8 cellular contexts compared by ENCODE assay signal in genomic region chr4:145216532-145216931, GRCh38. TPM values are rescaled to one million over a fixed set of nuclear protein-coding genes. Genes with fewer than 3 reads are reported as not detected.
DNase-seq lines count a peak whose midpoint lies in the region; ATAC-seq, FAIRE-seq and TF ChIP-seq lines count a peak whose summit lies in the region.

No MANE protein-coding gene starts in this region.

- H3K27me3 ChIP-seq in K562 (ENCODE audit: control insufficient read depth in 2 of 2, insufficient read depth in 2 of 2, low read length in 2 of 2) = peaks cover 0 to 4% of the 10 kb centered on the region in 2 experiments; a peak in 2 of 5 replicates

- H3K4me3 Mint-ChIP-seq in HFFc6 = no peak overlapping the region

- CTCF ChIA-PET in K562 (lab: Yijun Ruan, JAX; ENCODE audit: low intra/inter-chr PET ratio) = interaction anchor here (1.6 kb wide), 1 partner anchor 341 kb away, joined by 8 read pairs; no protein-coding TSS in a partner anchor

- no peaks in the 10 kb centered on the region for H3K9me3 Mint-ChIP-seq in HFFc6

- ATAC-seq in K562 = no peak

- no peak for TF ChIP-seq POLR2A in K562 (conservative IDR thresholded peaks at IDR 0.05)

- peak; percentile 27 to 53; a peak in 3 of 4 replicates for TF ChIP-seq RAD21 in K562 (CRISPR knock-in tag; conservative IDR thresholded peaks at IDR 0.05 in 1 of 2, IDR thresholded peaks at IDR 0.05 in 1 of 2)

- H3K9me3 ChIP-seq in K562 (replicated peaks; ENCODE audit: control insufficient read depth, insufficient read depth, low read depth, low read length) = no peaks in the 10 kb centered on the region

- TF ChIP-seq CTCF in HFFc6 (IDR thresholded peaks at IDR 0.05) = peak; percentile 75
- peak; percentile 35 to 67 (median 48); a peak in 3 of 6 replicates for TF ChIP-seq CTCF in K562 (IDR thresholded peaks at IDR 0.05 in 2 of 3, conservative IDR thresholded peaks at IDR 0.05 in 1 of 3; ENCODE audit: insufficient read depth in 2 of 3, low read depth in 1 of 3, low read length in 3 of 3)

- H2AFZ ChIP-seq in K562 (ENCODE audit: low read depth, low read length) = no peak overlapping the region

- in situ Hi-C loops in K562 (cut with MboI) = no loop called here

- peaks cover 6% of the 10 kb centered on the region; the same call in 1 of the 2 replicates for H3K4me1 Mint-ChIP-seq in HFFc6 (ENCODE audit: low read depth)

- no peak overlapping the region for H3K27ac ChIP-seq in K562 (ENCODE audit: extremely low read depth, low read depth, low read length)

- intact Hi-C loops in K562 (cut with micrococcal nuclease) = no loop called here

- no peaks in the 10 kb centered on the region for H3K9me1 ChIP-seq in K562 (ENCODE audit: control insufficient read depth, insufficient read depth, low read length)

- no peaks in the 10 kb centered on the region for H4K20me1 ChIP-seq in K562 (replicated peaks; ENCODE audit: control insufficient read depth, insufficient read depth, low read length)

- no peaks in the 10 kb centered on the region for H3K36me3 Mint-ChIP-seq in HFFc6 (ENCODE audit: low read depth)

- no peak overlapping the region for H3K9ac ChIP-seq in K562 (ENCODE audit: insufficient read depth in 1 of 2, low read depth in 2 of 2, low read length in 2 of 2)

- TF ChIP-seq EP300 in K562 (IDR thresholded peaks at IDR 0.05; ENCODE audit: low read length) = no peak

- no peak overlapping the region for H3K4me3 ChIP-seq in K562

- no peak overlapping the region for H3K27ac Mint-ChIP-seq in HFFc6

- H3K27me3 Mint-ChIP-seq in HFFc6 (ENCODE audit: insufficient read depth) = peaks cover 16% of the 10 kb centered on the region

- no peaks in the 10 kb centered on the region for H3K4me1 ChIP-seq in K562 (replicated peaks in 1 of 2; ENCODE audit: control insufficient read depth in 2 of 2, insufficient read depth in 2 of 2, low read length in 2 of 2)

- H3K4me2 ChIP-seq in K562 (ENCODE audit: insufficient read depth, low read length) = no peak overlapping the region

- no TSS peak for BruUV-seq in K562 (replicated peaks; lab: Mats Ljungman, UMichigan)

- no peak for FAIRE-seq in K562 (lab: Jason Lieb, UNC)

- H3K36me3 ChIP-seq in K562 (ENCODE audit: control insufficient read depth, insufficient read depth, low read length) = no peaks in the 10 kb centered on the region

- DNase-seq in DMS 273 (lab: John Stamatoyannopoulos, UW; ENCODE audit: unreplicated experiment) (peak; percentile 31), HFFc6 (peak; percentile 18), K562 (ENCODE audit: extremely low read depth in 1 of 4, low spot score in 3 of 4) (no peak), lung microvascular endothelial cell (ENCODE audit: low read depth in 2 of 2) (peak; percentile 61 to 78), SHP77 treated with DMSO at 0.1 percent for 48 hours (lab: John Stamatoyannopoulos, UW) (no peak), NCI-H1436 treated with DMSO at 0.1 percent for 48 hours (lab: John Stamatoyannopoulos, UW) (no peak), NCI-H2227 (lab: John Stamatoyannopoulos, UW; ENCODE audit: unreplicated experiment) (no peak)
- no peak for DNase-seq in activated effector memory CD4-positive, alpha-beta T cell treated with Interleukin-2 at 50 U/mL for 16 hours

- POLR2A ChIA-PET in K562 (lab: Yijun Ruan, JAX) = interaction anchor here (1.2 kb wide), 1 partner anchor 18 kb away, joined by 3 read pairs; no protein-coding TSS in a partner anchor

- no peaks in the 10 kb centered on the region for H3K79me2 ChIP-seq in K562 (ENCODE audit: control insufficient read depth, insufficient read depth, low read length)

TF ChIP-seq in K562, 482 proteins besides CTCF, POLR2A, EP300 and RAD21:
- TF ChIP-seq SMC3 (conservative IDR thresholded peaks at IDR 0.05; ENCODE audit: insufficient read depth, low read depth, low read length) = 0 out of 2 replicates have a peak, but pooled peaks have one; percentile 21
- no peak for TF ChIP-seq TOE1 (IDR thresholded peaks at IDR 0.05; ENCODE audit: borderline replicate concordance)
- TF ChIP-seq TOE1 (CRISPR knock-in tag; IDR thresholded peaks at IDR 0.05; ENCODE audit: borderline replicate concordance, low read depth) = no peak
- TF ChIP-seq MEIS2 (IDR thresholded peaks at IDR 0.05; ENCODE audit: partially characterized antibody) = peak; percentile 23
- no peak for TF ChIP-seq FUS (optimal IDR thresholded peaks at IDR 0.05; ENCODE audit: low read depth, low read length)
- TF ChIP-seq TRIM24 (IDR thresholded peaks at IDR 0.05) = no peak
- TF ChIP-seq NR4A1 (CRISPR knock-in tag; IDR thresholded peaks at IDR 0.05) = no peak
- no peak for TF ChIP-seq NR4A1 (tag; IDR thresholded peaks at IDR 0.05)
- TF ChIP-seq ARID2 (IDR thresholded peaks at IDR 0.05) = 0 out of 2 replicates have a peak, but pooled peaks have one; percentile 13
- no peak for TF ChIP-seq CBX8 (IDR thresholded peaks at IDR 0.05; ENCODE audit: borderline replicate concordance, extremely low read depth, low read depth, low read length, poor library complexity, severe bottlenecking)
TF ChIP-seq in K562: peak in this region for 3.

RNA-seq across cellular contexts. Expression of gene OTUD4, which starts 36.1 kb away (rescaled TPM):
- total RNA-seq in HFFc6 (2021; fragmentation: NEBNext Ultra II Directional; extraction: Animal tissue kit (Norgen Biotek cat#: 25700)) = 10 to 100 TPM; 25.1 to 32.2 (median 27.3) TPM
- total RNA-seq in K562 (2011; cell fraction: chromatin; rRNA removed; ENCODE audit: low replicate concordance) = 40.1 and 136 TPM in 2 replicates
- total RNA-seq in K562 (2011; cell fraction: nucleolus; rRNA removed) = 25.3 and 32.8 TPM in 2 replicates
- total RNA-seq in K562 (2011; cell fraction: nucleoplasm; rRNA removed) = 54.3 and 78.7 TPM in 2 replicates
- total RNA-seq in K562 (2014; rRNA removed) (9.1 and 12.0 TPM in 2 replicates), K562 (2014; rRNA removed; fragmentation: Illumina TruSeq; extraction: Trizol) (29.0 and 38.0 TPM in 2 replicates), K562 (2015; rRNA removed; fragmentation: Illumina TruSeq; extraction: Trizol) (21.7 and 25.8 TPM in 2 replicates), K562 (2021) (25.7 and 27.5 TPM in 2 replicates), lung microvascular endothelial cell (16.6 and 21.8 TPM in 2 replicates)
- polyA plus RNA-seq in K562 (2011; rRNA removed) (20.4 and 24.8 TPM in 2 replicates), K562 (2014; fragmentation: Illumina TruSeq; extraction: Trizol) (21.2 and 26.3 TPM in 2 replicates), K562 (2014; fragmentation: Nextera tagmentation; extraction: Ambion mirVana) (1 to 10 TPM; 4.2 to 8.2 TPM), K562 (2014; rRNA removed) (13.4 and 15.0 TPM in 2 replicates)
- 8.4 and 12.1 TPM in 2 replicates for polyA plus RNA-seq in K562 (2011; cell fraction: cytosol; rRNA removed)
- 37.6 and 42.9 TPM in 2 replicates for polyA plus RNA-seq in K562 (2011; cell fraction: nucleus; rRNA removed)
- polyA plus RNA-seq in K562 (2012) = 9.9 and 13.5 TPM in 2 replicates
- polyA minus RNA-seq in K562 (2011; rRNA and poly(A)+ RNA removed) = 44.4 and 50.5 TPM in 2 replicates
- 16.4 and 17.5 TPM in 2 replicates for polyA minus RNA-seq in K562 (2011; cell fraction: cytosol; rRNA and poly(A)+ RNA removed)
- polyA minus RNA-seq in K562 (2011; cell fraction: nucleus; rRNA and poly(A)+ RNA removed) = 40.0 and 66.3 TPM in 2 replicates

Comparison
In these comparisons a context has a peak if more than half of its experiments do, and no peak if none do; other contexts are left out.
1. DNase-seq: peak in DMS 273 (single experiment), HFFc6 (single experiment) and lung microvascular endothelial cell (2 of 2); none in K562 (0 of 4), SHP77 treated with DMSO at 0.1 percent for 48 hours (single experiment), NCI-H1436 treated with DMSO at 0.1 percent for 48 hours (single experiment), NCI-H2227 (single experiment) and activated effector memory CD4-positive, alpha-beta T cell treated with Interleukin-2 at 50 U/mL for 16 hours (single experiment).